10 cellular contexts compared by ENCODE assay signal in genomic region chr11:61541568-61541967, GRCh38. TPM values are rescaled to one million over a fixed set of nuclear protein-coding genes. Genes with fewer than 3 reads are reported as not detected.
A peak's percentile ranks its signal among the peaks of the same experiment; 100 is the strongest.
DNase-seq lines count a peak whose midpoint lies in the region; ATAC-seq and TF ChIP-seq lines count a peak whose summit lies in the region.
"Had no signal": no experiment of that assay in that cellular context is flagged by ENCODE, and none has a peak within 500 bp of the region (broad histone marks: within the 10 kb centered on the region; RNA-seq: fewer than 3 reads in every experiment).

No MANE protein-coding gene starts in this region.

- H3K36me3 ChIP-seq in testis (ENCODE audit: low read depth, missing control alignments): no peaks in the 10 kb centered on the region

- H3K4me3 ChIP-seq in choroid plexus epithelial cell (ENCODE audit: low read depth, low read length) (no peak overlapping the region), testis (no peak overlapping the region)

- WGBS in testis, 2 donors: 34 to 45% methylated on average over 3 of the region's 3 CpGs

- H3K9me3 ChIP-seq in testis: no peaks in the 10 kb centered on the region

- intact Hi-C loops in testis (cut with DNase I; ENCODE audit: low total_unique reads): no loop called here

- H3K4me1 ChIP-seq in testis: peaks cover 39% of the 10 kb centered on the region

- no peaks in the 10 kb centered on the region for H3K27me3 ChIP-seq in testis

- peak; percentile 42 for DNase-seq in NCI-H748 (lab: John Stamatoyannopoulos, UW; ENCODE audit: unreplicated experiment)
- DNase-seq in NCI-H748 treated with DMSO at 0.1 percent for 48 hours (lab: John Stamatoyannopoulos, UW): no peak
- DNase-seq in NCI-H446 (lab: John Stamatoyannopoulos, UW): peak; percentile 49 to 74
- DNase-seq in choroid plexus epithelial cell (ENCODE audit: low read depth): peak; percentile 19
- DNase-seq in testis: peak; percentile 54
- DNase-seq in mesenteric fat pad (ENCODE audit: low spot score): no peak
- DNase-seq: activated CD8-positive, alpha-beta T cell treated with anti-CD3 and anti-CD28 coated beads, Interleukin-2, amount 10 ng/mL, durations not matched to agents 7 days and 5 days; naive B cell had no signal

- TF ChIP-seq POLR2A in testis (IDR thresholded peaks at IDR 0.05): no peak

- TF ChIP-seq CTCF in choroid plexus epithelial cell (conservative IDR thresholded peaks at IDR 0.05; ENCODE audit: low read depth, low read length) (no peak), testis (IDR thresholded peaks at IDR 0.05) (no peak)

- no peak overlapping the region for H3K27ac ChIP-seq in testis

- ATAC-seq in HG03469 (IDR thresholded peaks at IDR 0.05; ENCODE audit: unreplicated experiment) (no peak), GM18511 (IDR thresholded peaks at IDR 0.05; ENCODE audit: unreplicated experiment) (no peak)
- ATAC-seq: activated CD8-positive, alpha-beta T cell treated with anti-CD3 and anti-CD28 coated beads, Interleukin-2, amount 10 ng/mL, durations not matched to agents 7 days and 5 days had no signal

RNA-seq across cellular contexts. Expression of gene LRRC10B, which starts 33.0 kb away (rescaled TPM):
- total RNA-seq in testis (1 to 10 TPM; 4.8 to 6.4 TPM), mesenteric fat pad (1.2 TPM)
- polyA plus RNA-seq in testis (ENCODE audit: insufficient read depth, low read depth, low replicate concordance): 5.5 TPM
- total RNA-seq: activated CD8-positive, alpha-beta T cell treated with anti-CD3 and anti-CD28 coated beads, Interleukin-2, amount 10 ng/mL, durations not matched to agents 7 days and 5 days had no signal

RNA-seq across cellular contexts. Expression of gene SYT7, which starts 39.3 kb away (rescaled TPM):
- total RNA-seq in testis (1 to 10 TPM; 8.7 to 9.0 TPM), mesenteric fat pad (2.4 TPM)
- 5.9 TPM for polyA plus RNA-seq in testis (ENCODE audit: insufficient read depth, low read depth, low replicate concordance)
- total RNA-seq: activated CD8-positive, alpha-beta T cell treated with anti-CD3 and anti-CD28 coated beads, Interleukin-2, amount 10 ng/mL, durations not matched to agents 7 days and 5 days had no signal

Comparison
In these comparisons a context has a peak if more than half of its experiments do, and no peak if none do; other contexts are left out.
1. DNase-seq: peak in NCI-H748 (single experiment), NCI-H446 (2 of 2), choroid plexus epithelial cell (single experiment) and testis (single experiment); none in NCI-H748 treated with DMSO at 0.1 percent for 48 hours (single experiment) and mesenteric fat pad (single experiment).